Comparison of ENCODE assay signal across 13 cellular contexts in the genomic region with DNA sequence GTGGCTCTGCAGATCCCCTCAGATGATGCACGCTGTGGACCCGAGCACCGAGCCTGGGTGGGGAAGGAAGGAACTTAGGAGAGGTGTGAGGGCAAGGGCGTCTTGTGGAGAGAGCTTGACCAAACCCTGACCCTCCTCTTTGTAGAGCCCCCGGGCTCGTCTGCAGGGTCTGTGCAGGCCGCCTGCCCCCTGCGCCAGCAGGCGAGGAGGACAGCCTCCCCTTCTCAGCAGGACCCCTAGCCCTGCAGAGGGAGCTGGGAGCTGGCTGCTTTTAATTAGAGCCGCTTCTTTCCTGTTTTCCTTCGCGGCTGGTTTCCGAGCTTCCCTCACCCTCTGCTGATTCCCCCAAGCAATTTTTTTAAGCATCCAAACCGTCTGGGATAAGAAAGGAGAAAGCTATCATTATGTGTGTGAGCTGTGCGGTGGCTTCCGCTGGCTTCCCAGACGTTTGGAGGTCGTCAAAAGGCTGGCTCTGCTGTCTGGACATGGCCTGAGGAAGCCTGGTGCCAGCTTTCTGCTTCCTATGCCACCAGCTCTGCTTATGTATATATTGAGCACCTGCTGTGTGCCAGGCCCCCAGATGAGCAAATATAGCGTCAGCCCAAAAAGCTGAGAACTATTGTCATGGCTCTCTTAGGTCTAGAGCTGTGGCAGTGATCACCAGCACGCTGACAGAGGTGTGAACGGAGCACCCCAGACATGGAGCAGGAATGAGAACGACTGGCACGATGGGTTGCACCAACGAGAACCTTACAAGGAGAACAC.
DNase-seq lines count a peak whose midpoint lies in the region; ATAC-seq lines count a peak whose summit lies in the region.
"Had no signal": no experiment of that assay in that cellular context is flagged by ENCODE, and none has a peak within 500 bp of the region (broad histone marks: within the 10 kb centered on the region; RNA-seq: fewer than 3 reads in every experiment).

No MANE protein-coding gene starts in this region.

- peaks cover 84% of the 10 kb centered on the region for H3K4me1 Mint-ChIP-seq in stimulated activated effector memory CD8-positive, alpha-beta T cell treated with anti-CD3 and anti-CD28 coated beads, Interleukin-12 subunit alpha, Interleukin-12 subunit beta, amount 100 ng/mL, for 72 hours

- H3K4me3 Mint-ChIP-seq in stimulated activated effector memory CD8-positive, alpha-beta T cell treated with anti-CD3 and anti-CD28 coated beads, Interleukin-12 subunit alpha, Interleukin-12 subunit beta, amount 100 ng/mL, for 72 hours = no peak overlapping the region

- peaks cover 11% of the 10 kb centered on the region for H3K36me3 Mint-ChIP-seq in stimulated activated effector memory CD8-positive, alpha-beta T cell treated with anti-CD3 and anti-CD28 coated beads, Interleukin-12 subunit alpha, Interleukin-12 subunit beta, amount 100 ng/mL, for 72 hours

- H3K9me3 Mint-ChIP-seq in stimulated activated effector memory CD8-positive, alpha-beta T cell treated with anti-CD3 and anti-CD28 coated beads, Interleukin-12 subunit alpha, Interleukin-12 subunit beta, amount 100 ng/mL, for 72 hours = peaks cover 3% of the 10 kb centered on the region

- peak; percentile 38 for DNase-seq in activated gamma-delta T cell treated with Interleukin-2 at 50 U/mL for 16 hours
- no peak for DNase-seq in activated gamma-delta T cell (lab: John Stamatoyannopoulos, UW)
- peak; percentile 67 for DNase-seq in SK-N-DZ (ENCODE audit: low spot score)
- peak; percentile 59 for DNase-seq in foreskin melanocyte
- no peak for DNase-seq in stimulated activated effector memory CD8-positive, alpha-beta T cell treated with anti-CD3 and anti-CD28 coated beads, Interleukin-12 subunit alpha, Interleukin-12 subunit beta, amount 100 ng/mL, for 72 hours (ENCODE audit: low spot score in 2 of 2)
- no peak for DNase-seq in SW 1271 (lab: John Stamatoyannopoulos, UW)
- DNase-seq: activated CD4-positive, alpha-beta T cell treated with anti-CD3 and anti-CD28 coated beads for 4 hours; KG1; mammary epithelial cell; NCI-H446 had no signal

- peak overlapping the region; percentile 23 for H3K27ac Mint-ChIP-seq in stimulated activated effector memory CD8-positive, alpha-beta T cell treated with anti-CD3 and anti-CD28 coated beads, Interleukin-12 subunit alpha, Interleukin-12 subunit beta, amount 100 ng/mL, for 72 hours

- no peak for ATAC-seq in stimulated activated effector memory CD8-positive, alpha-beta T cell treated with anti-CD3 and anti-CD28 coated beads, Interleukin-12 subunit alpha, Interleukin-12 subunit beta, amount 100 ng/mL, for 72 hours
- ATAC-seq in HG02798 (IDR thresholded peaks at IDR 0.05; ENCODE audit: poor library complexity, unreplicated experiment) = no peak
- ATAC-seq in GM18519 (IDR thresholded peaks at IDR 0.05; ENCODE audit: low FRiP score, unreplicated experiment) = no peak
- ATAC-seq: right lobe of liver had no signal

Comparison
In these comparisons a context has a peak if more than half of its experiments do, and no peak if none do; other contexts are left out.
1. DNase-seq: peak in activated gamma-delta T cell treated with Interleukin-2 at 50 U/mL for 16 hours (single experiment), SK-N-DZ (single experiment) and foreskin melanocyte (single experiment); none in activated gamma-delta T cell (single experiment), stimulated activated effector memory CD8-positive, alpha-beta T cell treated with anti-CD3 and anti-CD28 coated beads, Interleukin-12 subunit alpha, Interleukin-12 subunit beta, amount 100 ng/mL, for 72 hours (0 of 2) and SW 1271 (0 of 2).